Comparison of ENCODE assay signal across 11 cellular contexts in the genomic region with DNA sequence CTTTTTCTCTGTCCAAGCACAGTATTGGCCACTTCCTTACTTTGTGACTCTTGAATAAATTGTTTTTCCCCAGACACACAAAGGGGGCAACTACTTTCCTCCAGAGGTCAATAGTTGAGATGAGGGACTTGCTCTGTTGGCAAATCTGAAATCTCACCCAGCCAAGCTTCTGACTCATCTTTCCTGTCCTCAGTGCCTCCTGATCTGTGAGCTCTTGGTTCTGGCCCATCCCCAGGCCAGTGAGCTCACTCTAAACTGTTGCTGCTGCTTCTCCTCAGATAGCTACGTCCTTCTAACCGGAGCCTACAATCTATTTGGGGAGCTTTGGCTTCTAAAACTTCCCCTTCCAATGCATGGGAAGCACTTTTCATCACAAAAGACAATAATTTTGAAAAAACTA. TPM values are rescaled to one million over a fixed set of nuclear protein-coding genes. Genes with fewer than 3 reads are reported as not detected.
A peak's percentile ranks its signal among the peaks of the same experiment; 100 is the strongest.
DNase-seq lines count a peak whose midpoint lies in the region; ATAC-seq, FAIRE-seq and TF ChIP-seq lines count a peak whose summit lies in the region.
"Had no signal": no experiment of that assay in that cellular context is flagged by ENCODE, and none has a peak within 500 bp of the region (broad histone marks: within the 10 kb centered on the region; RNA-seq: fewer than 3 reads in every experiment).

No MANE protein-coding gene starts in this region.

- H3K36me3 Mint-ChIP-seq in effector memory CD8-positive, alpha-beta T cell (ENCODE audit: insufficient read depth): peaks cover 3% of the 10 kb centered on the region

- no peaks in the 10 kb centered on the region for H3K27me3 ChIP-seq in body of pancreas

- no peaks in the 10 kb centered on the region for H3K36me3 ChIP-seq in body of pancreas (replicated peaks in 1 of 2; ENCODE audit: insufficient read depth in 1 of 2, low read depth in 2 of 2)

- H3K4me1 Mint-ChIP-seq in effector memory CD8-positive, alpha-beta T cell (ENCODE audit: low read depth in 2 of 2): no peaks in the 10 kb centered on the region
- H3K4me1 Mint-ChIP-seq: activated CD4-positive, alpha-beta T cell treated with anti-CD3 and anti-CD28 coated beads for 36 hours; B cell; central memory CD8-positive, alpha-beta T cell had no signal

- no peak overlapping the region for H3K4me3 ChIP-seq in body of pancreas

- TF ChIP-seq CTCF in body of pancreas (IDR thresholded peaks at IDR 0.05): no peak

- intact Hi-C loops in body of pancreas (cut with DNase I): no loop called here

- WGBS in body of pancreas, 2 donors: 77 to 78% methylated on average over 2 of the region's 2 CpGs

- H3K27ac ChIP-seq in body of pancreas: no peak overlapping the region

- no peaks in the 10 kb centered on the region for H3K4me1 ChIP-seq in body of pancreas

- DNase-seq in SKM-1 treated with dmso at 0.1 percent for 144 hours (lab: John Stamatoyannopoulos, UW; ENCODE audit: unreplicated experiment) (peak; percentile 42), SKM-1 (lab: John Stamatoyannopoulos, UW; ENCODE audit: unreplicated experiment) (no peak), body of pancreas (peak in 3 of 4 donors; percentile 11 to 39 (median 13)), iris pigment epithelial cell (ENCODE audit: low read depth) (peak; percentile 98), urothelium cell line (ENCODE audit: low spot score) (peak; percentile 65), NCI-H2171 (lab: John Stamatoyannopoulos, UW) (no peak), NCI-H1092 (lab: John Stamatoyannopoulos, UW) (no peak)
- DNase-seq in effector memory CD8-positive, alpha-beta T cell: no peak
- DNase-seq: activated CD4-positive, alpha-beta T cell treated with anti-CD3 and anti-CD28 coated beads for 36 hours had no signal

- no peaks in the 10 kb centered on the region for H3K9me3 Mint-ChIP-seq in effector memory CD8-positive, alpha-beta T cell
- H3K9me3 Mint-ChIP-seq: central memory CD8-positive, alpha-beta T cell had no signal

- H3K27me3 Mint-ChIP-seq in effector memory CD8-positive, alpha-beta T cell: peaks cover 13 to 23% of the 10 kb centered on the region in 2 donors
- H3K27me3 Mint-ChIP-seq: activated CD4-positive, alpha-beta T cell treated with anti-CD3 and anti-CD28 coated beads for 36 hours had no signal

- TF ChIP-seq POLR2A in body of pancreas (IDR thresholded peaks at IDR 0.05): no peak

- ATAC-seq in body of pancreas: no peak
- ATAC-seq in effector memory CD8-positive, alpha-beta T cell (replicated peaks): no peak
- ATAC-seq: activated CD4-positive, alpha-beta T cell treated with anti-CD3 and anti-CD28 coated beads for 36 hours had no signal

- H3K27ac Mint-ChIP-seq in effector memory CD8-positive, alpha-beta T cell: no peak overlapping the region
- H3K27ac Mint-ChIP-seq: activated CD4-positive, alpha-beta T cell treated with anti-CD3 and anti-CD28 coated beads for 36 hours; B cell had no signal

- H3K9me3 ChIP-seq in body of pancreas: no peaks in the 10 kb centered on the region

- FAIRE-seq in urothelium cell line (lab: Jason Lieb, UNC): no peak

- H3K4me3 Mint-ChIP-seq in effector memory CD8-positive, alpha-beta T cell: no peak overlapping the region
- H3K4me3 Mint-ChIP-seq: activated CD4-positive, alpha-beta T cell treated with anti-CD3 and anti-CD28 coated beads for 36 hours; B cell; central memory CD8-positive, alpha-beta T cell had no signal

RNA-seq across cellular contexts. Expression of a gene that starts 50.0 kb away (rescaled TPM):
- 10 to 100 TPM; 37.2 to 41.2 TPM for total RNA-seq in body of pancreas

Comparison
In these comparisons a context has a peak if more than half of its experiments do, and no peak if none do; other contexts are left out.
1. DNase-seq: peak in SKM-1 treated with dmso at 0.1 percent for 144 hours (single experiment), body of pancreas (3 of 4), iris pigment epithelial cell (single experiment) and urothelium cell line (single experiment); none in SKM-1 (single experiment), effector memory CD8-positive, alpha-beta T cell (0 of 3), NCI-H2171 (single experiment) and NCI-H1092 (single experiment).